35 cellular contexts compared by ENCODE assay signal in the genomic region with DNA sequence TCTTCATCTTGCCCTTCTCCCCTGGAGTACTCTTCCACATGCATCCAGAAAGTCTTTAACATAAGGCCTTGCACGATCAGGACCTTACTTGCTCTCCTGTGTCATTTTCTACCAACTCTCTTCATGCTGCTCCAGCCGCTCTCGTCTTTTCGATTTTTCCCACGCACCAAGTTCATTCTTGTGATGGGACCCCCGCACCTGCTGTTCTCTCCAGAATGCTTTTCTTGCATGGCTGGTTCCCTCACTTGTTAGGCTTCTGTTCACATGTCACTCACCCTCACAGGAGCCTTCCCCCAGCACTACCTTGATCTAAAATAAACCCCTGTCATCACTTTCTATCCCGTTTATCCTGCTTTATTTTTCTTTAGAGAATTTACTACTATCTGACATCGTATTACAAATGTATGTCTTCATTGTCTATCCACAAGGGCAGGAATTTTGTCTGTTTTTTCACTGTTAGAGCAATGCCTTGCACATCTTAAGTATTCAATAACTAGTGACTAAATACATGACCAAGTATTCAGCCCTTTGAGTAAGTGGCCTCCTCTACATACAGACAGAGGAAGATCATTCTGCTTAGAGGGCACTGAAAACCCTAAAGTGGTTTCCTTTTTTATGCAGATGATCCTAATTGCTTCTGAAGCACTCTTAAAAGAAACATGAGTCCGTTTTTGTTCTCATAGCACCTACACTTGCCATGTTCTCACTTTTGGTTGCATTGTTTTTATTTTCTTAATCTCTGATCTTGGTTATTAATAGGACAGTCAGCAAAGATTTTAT.
A peak's percentile ranks its signal among the peaks of the same experiment; 100 is the strongest.
DNase-seq lines count a peak whose midpoint lies in the region; ATAC-seq and TF ChIP-seq lines count a peak whose summit lies in the region.
"Had no signal": no experiment of that assay in that cellular context is flagged by ENCODE, and none has a peak within 500 bp of the region (broad histone marks: within the 10 kb centered on the region; RNA-seq: fewer than 3 reads in every experiment).

No MANE protein-coding gene starts in this region.

- DNase-seq in ELF-1 (ENCODE audit: low read depth, low spot score), result peak; percentile 49
- peak; percentile 57 for DNase-seq in endodermal cell
- DNase-seq in kidney tubule cell (ENCODE audit: low spot score), result peak; percentile 46
- DNase-seq in activated CD4-positive, alpha-beta T cell treated with anti-CD3 and anti-CD28 coated beads for 4 hours, result no peak
- DNase-seq in activated naive CD4-positive, alpha-beta T cell treated with anti-CD3 and anti-CD28 coated beads, Interleukin-2, amount 50 U/mL, for 72 hours (ENCODE audit: low spot score in 2 of 2), result no peak
- DNase-seq: activated CD8-positive, alpha-beta T cell treated with anti-CD3 and anti-CD28 coated beads, Interleukin-2, amount 10 ng/mL, durations not matched to agents 7 days and 5 days; activated naive CD4-positive, alpha-beta T cell treated with anti-CD3 and anti-CD28 coated beads, Interleukin-2, amount 50 U/mL, for 16 hours; amniotic stem cell; CD4-positive, alpha-beta T cell; dermis blood vessel endothelial cell; foreskin fibroblast; head of caudate nucleus; immature natural killer cell; NCI-H1694 treated with DMSO at 0.1 percent for 48 hours; NCI-H226; NCI-H526 treated with DMSO at 0.1 percent for 48 hours; pancreas; Peyer's patch; SIG-M5; stimulated activated CD4-positive, alpha-beta T cell treated with anti-CD3 and anti-CD28 coated beads, Interleukin-1b, Interleukin-23, amount 100 ng/mL, for 48 hours; stimulated activated naive CD8-positive, alpha-beta T cell treated with anti-CD3 and anti-CD28 coated beads, Interleukin-15, amount 100 ng/mL, for 72 hours; SW 1271; uterus had no signal

- H3K27ac ChIP-seq in HUES64 (ENCODE audit: low read depth, low read length) (peak overlapping the region; percentile 95), endodermal cell (ENCODE audit: low read depth, low read length) (no peak overlapping the region)
- H3K27ac ChIP-seq: esophagus muscularis mucosa, pancreas, Peyer's patch, right atrium auricular region, uterus had no signal

- no peaks in the 10 kb centered on the region for H3K9me3 ChIP-seq in HUES64 (ENCODE audit: insufficient read depth, low read depth, low read length)
- no peaks in the 10 kb centered on the region for H3K9me3 ChIP-seq in endodermal cell (ENCODE audit: control insufficient read depth, low read length)
- H3K9me3 ChIP-seq: esophagus muscularis mucosa, pancreas, Peyer's patch, right atrium auricular region, uterus had no signal

- 21% methylated on average over 9 of the region's 9 CpGs for WGBS in HUES64
- 47 to 54% methylated on average over 9 of the region's 9 CpGs for WGBS in endodermal cell (ENCODE audit: insufficient coverage in 1 of 2, insufficient read length in 1 of 2), 2 experiments

- H3K27me3 ChIP-seq in HUES64 (ENCODE audit: insufficient read depth, low read length), result peaks cover 7% of the 10 kb centered on the region; the same call in 1 of the 2 replicates
- H3K27me3 ChIP-seq in endodermal cell (ENCODE audit: control insufficient read depth, insufficient read depth, low read length, poor library complexity, severe bottlenecking), result no peaks in the 10 kb centered on the region
- H3K27me3 ChIP-seq: pancreas, Peyer's patch, right atrium auricular region, uterus had no signal

- no peak for ATAC-seq in activated naive CD4-positive, alpha-beta T cell treated with anti-CD3 and anti-CD28 coated beads, Interleukin-2, amount 50 U/mL, for 72 hours
- ATAC-seq in GM19328 (IDR thresholded peaks at IDR 0.05; ENCODE audit: unreplicated experiment), result no peak
- ATAC-seq in GM18870 (IDR thresholded peaks at IDR 0.05; ENCODE audit: unreplicated experiment), result no peak
- ATAC-seq: activated CD8-positive, alpha-beta T cell treated with anti-CD3 and anti-CD28 coated beads, Interleukin-2, amount 10 ng/mL, durations not matched to agents 7 days and 5 days; activated T-helper 17 cell treated with anti-CD3 and anti-CD28 coated beads, Interleukin-2, amount 50 U/mL, for 72 hours; left lobe of liver; pancreas; stimulated activated naive CD8-positive, alpha-beta T cell treated with anti-CD3 and anti-CD28 coated beads, Interleukin-15, amount 100 ng/mL, for 72 hours had no signal

- peak overlapping the region; percentile 98 for H3K27ac Mint-ChIP-seq in endodermal cell
- H3K27ac Mint-ChIP-seq in activated naive CD4-positive, alpha-beta T cell treated with anti-CD3 and anti-CD28 coated beads, Interleukin-2, amount 50 U/mL, for 72 hours, result no peak overlapping the region
- H3K27ac Mint-ChIP-seq: activated CD8-positive, alpha-beta T cell treated with anti-CD3 and anti-CD28 coated beads, Interleukin-2, amount 10 ng/mL, durations not matched to agents 7 days and 5 days; activated T-helper 17 cell treated with anti-CD3 and anti-CD28 coated beads, Interleukin-2, amount 50 U/mL, for 72 hours; CD4-positive, alpha-beta T cell; IgD-negative memory B cell; immature natural killer cell; memory B cell; stimulated activated naive CD8-positive, alpha-beta T cell treated with anti-CD3 and anti-CD28 coated beads, Interleukin-15, amount 100 ng/mL, for 72 hours had no signal

- H3K36me3 ChIP-seq in HUES64 (ENCODE audit: insufficient read depth, low read length) (no peaks in the 10 kb centered on the region), endodermal cell (ENCODE audit: control insufficient read depth, insufficient read depth, low read length) (no peaks in the 10 kb centered on the region)
- H3K36me3 ChIP-seq: esophagus muscularis mucosa, pancreas, Peyer's patch, right atrium auricular region, uterus had no signal

- H3K27me3 Mint-ChIP-seq in endodermal cell (ENCODE audit: insufficient read depth), result no peaks in the 10 kb centered on the region
- H3K27me3 Mint-ChIP-seq: CD4-positive, alpha-beta T cell; stimulated activated naive CD8-positive, alpha-beta T cell treated with anti-CD3 and anti-CD28 coated beads, Interleukin-15, amount 100 ng/mL, for 72 hours had no signal

- no peak overlapping the region for H3K4me3 Mint-ChIP-seq in endodermal cell
- H3K4me3 Mint-ChIP-seq: activated CD8-positive, alpha-beta T cell treated with anti-CD3 and anti-CD28 coated beads, Interleukin-2, amount 10 ng/mL, durations not matched to agents 7 days and 5 days; activated T-helper 17 cell treated with anti-CD3 and anti-CD28 coated beads, Interleukin-2, amount 50 U/mL, for 72 hours; brain; CD4-positive, alpha-beta T cell; IgD-negative memory B cell; immature natural killer cell; memory B cell; neural crest cell; stimulated activated naive CD8-positive, alpha-beta T cell treated with anti-CD3 and anti-CD28 coated beads, Interleukin-15, amount 100 ng/mL, for 72 hours had no signal

- H3K9me3 Mint-ChIP-seq in endodermal cell, result no peaks in the 10 kb centered on the region
- no peaks in the 10 kb centered on the region for H3K9me3 Mint-ChIP-seq in activated naive CD4-positive, alpha-beta T cell treated with anti-CD3 and anti-CD28 coated beads, Interleukin-2, amount 50 U/mL, for 72 hours
- H3K9me3 Mint-ChIP-seq: activated T-helper 17 cell treated with anti-CD3 and anti-CD28 coated beads, Interleukin-2, amount 50 U/mL, for 72 hours; brain; CD4-positive, alpha-beta T cell; IgD-negative memory B cell; memory B cell; neural crest cell; stimulated activated naive CD8-positive, alpha-beta T cell treated with anti-CD3 and anti-CD28 coated beads, Interleukin-15, amount 100 ng/mL, for 72 hours had no signal

- H3K9ac ChIP-seq in HUES64 (ENCODE audit: low read depth, low read length), result peak overlapping the region; percentile 51
- no peak overlapping the region for H3K9ac ChIP-seq in endodermal cell (ENCODE audit: extremely low read depth, low read length, poor library complexity, severe bottlenecking)

- H3K4me1 Mint-ChIP-seq in endodermal cell, result peaks cover 55% of the 10 kb centered on the region

- peaks cover 43% of the 10 kb centered on the region for H3K4me1 ChIP-seq in HUES64 (ENCODE audit: insufficient read depth, low read length)
- H3K4me1 ChIP-seq in endodermal cell (ENCODE audit: control insufficient read depth, insufficient read depth, low read length), result peaks cover 13% of the 10 kb centered on the region
- H3K4me1 ChIP-seq: Peyer's patch, uterus had no signal

- TF ChIP-seq CTCF in endodermal cell (conservative IDR thresholded peaks at IDR 0.05), result no peak

- H3K4me3 ChIP-seq in HUES64 (ENCODE audit: low read length) (peak overlapping the region; percentile 33), endodermal cell (ENCODE audit: low read length) (no peak overlapping the region)
- H3K4me3 ChIP-seq: esophagus muscularis mucosa, pancreas, Peyer's patch, right atrium auricular region, smooth muscle cell, uterus had no signal

- H3K36me3 Mint-ChIP-seq in endodermal cell (ENCODE audit: low read depth), result no peaks in the 10 kb centered on the region
- H3K36me3 Mint-ChIP-seq in activated naive CD4-positive, alpha-beta T cell treated with anti-CD3 and anti-CD28 coated beads, Interleukin-2, amount 50 U/mL, for 72 hours, result no peaks in the 10 kb centered on the region
- H3K36me3 Mint-ChIP-seq: brain, IgD-negative memory B cell, immature natural killer cell, memory B cell had no signal

Comparison
In these comparisons a context has a peak if more than half of its experiments do, and no peak if none do; other contexts are left out.
1. DNase-seq: peak in ELF-1 (single experiment), endodermal cell (single experiment) and kidney tubule cell (single experiment); none in activated CD4-positive, alpha-beta T cell treated with anti-CD3 and anti-CD28 coated beads for 4 hours (0 of 2) and activated naive CD4-positive, alpha-beta T cell treated with anti-CD3 and anti-CD28 coated beads, Interleukin-2, amount 50 U/mL, for 72 hours (0 of 2).